Comparison of ENCODE assay signal across 16 cellular contexts in genomic region chr15:77126927-77127326, GRCh38.
"Had no signal": no experiment of that assay in that cellular context is flagged by ENCODE, and none has a peak within 500 bp of the region (broad histone marks: within the 10 kb centered on the region; RNA-seq: fewer than 3 reads in every experiment).

No MANE protein-coding gene starts in this region.

- DNase-seq: activated CD4-positive, alpha-beta memory T cell treated with anti-CD3 and anti-CD28 coated beads for 36 hours; activated gamma-delta T cell treated with Interleukin-2 at 50 U/mL for 16 hours; activated T-cell treated with anti-CD3 and anti-CD28 coated beads, Interleukin-2, amount 50 U/mL, for 48 hours; amniotic stem cell; effector memory CD4-positive, alpha-beta T cell; kidney; sigmoid colon; spleen; stomach; testis; upper lobe of left lung had no signal

- H3K27me3 ChIP-seq: gastroesophageal sphincter, sigmoid colon, spleen, stomach, testis, upper lobe of left lung had no signal

- H3K27ac Mint-ChIP-seq: activated CD4-positive, alpha-beta memory T cell treated with anti-CD3 and anti-CD28 coated beads for 36 hours; activated naive CD8-positive, alpha-beta T cell; dendritic cell treated with granulocyte-macrophage colony-stimulating factor and Interleukin-4, amounts not matched to agents 40 ng/mL and 50 ng/mL, for 4 days had no signal

- H3K4me1 ChIP-seq: gastroesophageal sphincter, testis, upper lobe of left lung had no signal

- H3K9me3 Mint-ChIP-seq: activated CD4-positive, alpha-beta memory T cell treated with anti-CD3 and anti-CD28 coated beads for 36 hours; dendritic cell treated with granulocyte-macrophage colony-stimulating factor and Interleukin-4, amounts not matched to agents 40 ng/mL and 50 ng/mL, for 4 days had no signal

- H3K36me3 Mint-ChIP-seq: activated CD4-positive, alpha-beta memory T cell treated with anti-CD3 and anti-CD28 coated beads for 36 hours had no signal

- ATAC-seq: gastroesophageal sphincter had no signal

- H3K27ac ChIP-seq: epithelial cell of prostate, gastroesophageal sphincter, sigmoid colon, stomach, testis, upper lobe of left lung, VCaP had no signal

- H3K4me3 Mint-ChIP-seq: activated CD4-positive, alpha-beta memory T cell treated with anti-CD3 and anti-CD28 coated beads for 36 hours; activated naive CD8-positive, alpha-beta T cell; dendritic cell treated with granulocyte-macrophage colony-stimulating factor and Interleukin-4, amounts not matched to agents 40 ng/mL and 50 ng/mL, for 4 days had no signal

- H3K27me3 Mint-ChIP-seq: activated CD4-positive, alpha-beta memory T cell treated with anti-CD3 and anti-CD28 coated beads for 36 hours; activated naive CD8-positive, alpha-beta T cell; dendritic cell treated with granulocyte-macrophage colony-stimulating factor and Interleukin-4, amounts not matched to agents 40 ng/mL and 50 ng/mL, for 4 days had no signal

- H3K4me3 ChIP-seq: gastroesophageal sphincter, sigmoid colon, spleen, stomach, testis, upper lobe of left lung had no signal

- H3K9me3 ChIP-seq: gastroesophageal sphincter, sigmoid colon, spleen, stomach, testis, upper lobe of left lung had no signal
